17 cellular contexts compared by ENCODE assay signal in genomic region chr12:81874166-81874565, GRCh38.
DNase-seq lines count a peak whose midpoint lies in the region; ATAC-seq, FAIRE-seq and TF ChIP-seq lines count a peak whose summit lies in the region.
"Had no signal": no experiment of that assay in that cellular context is flagged by ENCODE, and none has a peak within 500 bp of the region (broad histone marks: within the 10 kb centered on the region; RNA-seq: fewer than 3 reads in every experiment).

No MANE protein-coding gene starts in this region.

- H3K4me1 ChIP-seq in heart right ventricle, result no peaks in the 10 kb centered on the region
- H3K4me1 ChIP-seq: A549, BLaER1, HAP-1 had no signal

- no peaks in the 10 kb centered on the region for H3K27me3 ChIP-seq in heart right ventricle
- H3K27me3 ChIP-seq: BLaER1 had no signal

- 62 to 75% methylated on average over 4 of the region's 4 CpGs for WGBS in heart right ventricle, 2 donors

- DNase-seq in NCI-H2171 treated with DMSO at 0.1 percent for 48 hours (lab: John Stamatoyannopoulos, UW) (peak; percentile 82), NCI-H2171 (lab: John Stamatoyannopoulos, UW) (no peak), D721Med (ENCODE audit: insufficient read length, low spot score) (no peak), NCI-H146 (lab: John Stamatoyannopoulos, UW) (peak; percentile 67), kidney tubule cell (ENCODE audit: low spot score) (peak; percentile 23), GM19239 (ENCODE audit: insufficient read length, low spot score) (no peak), heart right ventricle (no peak)
- no peak for DNase-seq in activated naive CD4-positive, alpha-beta T cell treated with Interleukin-2 at 50 U/mL for 16 hours
- DNase-seq: AML-193; CD4-positive, alpha-beta memory T cell; DMS79 treated with DMSO at 0.1 percent for 48 hours; GF-D8 had no signal

- no peak overlapping the region for H3K27ac ChIP-seq in heart right ventricle
- H3K27ac ChIP-seq: 22Rv1, A549, BLaER1, HL-60 had no signal

- intact Hi-C loops in heart right ventricle (cut with DNase I), result no loop called here

- H3K4me3 ChIP-seq in heart right ventricle, result no peak overlapping the region
- H3K4me3 ChIP-seq: A549, BLaER1, HAP-1 had no signal

- no peak for ATAC-seq in heart right ventricle
- ATAC-seq: A549 had no signal

- FAIRE-seq in D721Med (lab: Jason Lieb, UNC), result peak; percentile 29
- FAIRE-seq in GM19239 (lab: Jason Lieb, UNC), result no peak
- FAIRE-seq: A549 had no signal

- TF ChIP-seq CTCF in D721Med (IDR thresholded peaks at IDR 0.05; ENCODE audit: insufficient read depth, missing control alignments) (no peak), heart right ventricle (IDR thresholded peaks at IDR 0.05) (no peak)

- H3K9me3 ChIP-seq in heart right ventricle, result no peaks in the 10 kb centered on the region
- H3K9me3 ChIP-seq: A549, BLaER1, HAP-1 had no signal

- no peaks in the 10 kb centered on the region for H3K36me3 ChIP-seq in heart right ventricle
- H3K36me3 ChIP-seq: BLaER1, HAP-1 had no signal

Comparison
In these comparisons a context has a peak if more than half of its experiments do, and no peak if none do; other contexts are left out.
1. DNase-seq: peak in NCI-H2171 treated with DMSO at 0.1 percent for 48 hours (single experiment), NCI-H146 (single experiment) and kidney tubule cell (single experiment); none in NCI-H2171 (single experiment), D721Med (single experiment), activated naive CD4-positive, alpha-beta T cell treated with Interleukin-2 at 50 U/mL for 16 hours (single experiment), GM19239 (single experiment) and heart right ventricle (0 of 2).